ENCODE assay signal across 9 cellular contexts in the genomic region with DNA sequence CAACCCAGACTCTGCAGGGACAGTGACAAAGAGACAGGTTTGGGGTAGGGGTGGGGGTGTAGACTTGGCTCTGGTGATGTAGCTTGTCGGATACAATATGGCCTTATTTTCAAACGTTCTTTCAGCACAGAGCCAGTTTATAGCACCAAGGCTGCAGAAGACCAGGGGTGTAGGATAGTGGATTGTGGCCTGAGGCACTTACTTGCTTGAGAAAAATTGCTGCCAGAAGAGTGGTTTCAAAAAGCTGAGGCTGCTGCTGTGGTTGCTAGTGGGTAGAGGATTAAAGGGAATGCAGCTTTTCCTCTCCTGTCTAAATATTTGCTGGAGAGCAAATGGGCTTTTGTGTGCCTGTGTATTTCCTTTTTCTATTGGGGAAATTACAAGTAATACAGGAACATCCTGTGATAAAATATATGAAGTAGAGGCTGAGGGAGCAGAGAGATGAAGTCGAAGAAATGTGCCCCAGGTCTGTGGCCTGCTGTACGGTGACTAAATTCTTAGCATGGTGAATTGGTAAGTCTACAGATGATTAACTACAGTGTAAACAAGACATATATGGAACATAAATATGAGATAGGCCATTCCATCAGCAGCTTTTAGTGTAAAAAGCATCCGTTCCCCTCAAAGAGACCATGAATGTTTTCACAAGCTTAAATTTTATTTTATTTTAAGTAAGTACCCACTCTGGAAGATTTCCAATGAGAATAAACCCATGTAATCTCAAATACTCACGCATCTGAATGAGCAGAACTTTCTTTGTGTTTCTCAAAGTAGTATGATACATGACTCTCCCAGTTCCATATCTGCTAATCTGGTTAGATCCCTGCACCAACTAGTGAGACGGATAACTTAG.
A peak's percentile ranks its signal among the peaks of the same experiment; 100 is the strongest.
DNase-seq lines count a peak whose midpoint lies in the region; ATAC-seq and TF ChIP-seq lines count a peak whose summit lies in the region.
"Had no signal": no experiment of that assay in that cellular context is flagged by ENCODE, and none has a peak within 500 bp of the region (broad histone marks: within the 10 kb centered on the region; RNA-seq: fewer than 3 reads in every experiment).

No MANE protein-coding gene starts in this region.

- peaks cover 16 to 84% (median 31%) of the 10 kb centered on the region in 3 donors for H3K4me1 ChIP-seq in gastroesophageal sphincter
- peaks cover 0 to 50% (median 12%) of the 10 kb centered on the region in 5 donors for H3K4me1 ChIP-seq in subcutaneous abdominal adipose tissue (ENCODE audit: control insufficient read depth in 5 of 5, insufficient read depth in 5 of 5, low read length in 5 of 5)

- H3K27ac Mint-ChIP-seq in activated CD4-positive, alpha-beta T cell treated with anti-CD3 and anti-CD28 coated beads, Interleukin-2, amount 10 ng/mL, durations not matched to agents 7 days and 5 days = peak overlapping the region; percentile 77

- ATAC-seq in gastroesophageal sphincter = no peak
- no peak for ATAC-seq in HG02970 (IDR thresholded peaks at IDR 0.05; ENCODE audit: low FRiP score, unreplicated experiment)
- ATAC-seq in HG03439 (IDR thresholded peaks at IDR 0.05; ENCODE audit: unreplicated experiment) = no peak

- peak overlapping the region; percentile 7 to 65 (median 39) for H3K27ac ChIP-seq in gastroesophageal sphincter
- H3K27ac ChIP-seq in subcutaneous abdominal adipose tissue (ENCODE audit: low read depth, low read length) = peak overlapping the region; percentile 11

- no peak for TF ChIP-seq EP300 in gastroesophageal sphincter (IDR thresholded peaks at IDR 0.05)

- peak overlapping the region; percentile 1 for H3K4me3 Mint-ChIP-seq in activated CD4-positive, alpha-beta T cell treated with anti-CD3 and anti-CD28 coated beads, Interleukin-2, amount 10 ng/mL, durations not matched to agents 7 days and 5 days

- TF ChIP-seq POLR2A in gastroesophageal sphincter (IDR thresholded peaks at IDR 0.05) = no peak

- peak overlapping the region in 1 of 5 donors; percentile 16 for H3K9ac ChIP-seq in subcutaneous abdominal adipose tissue (ENCODE audit: low read length in 5 of 5)

- H3K27me3 Mint-ChIP-seq in activated CD4-positive, alpha-beta T cell treated with anti-CD3 and anti-CD28 coated beads, Interleukin-2, amount 10 ng/mL, durations not matched to agents 7 days and 5 days = no peaks in the 10 kb centered on the region

- H3K9me3 ChIP-seq in gastroesophageal sphincter (no peaks in the 10 kb centered on the region), subcutaneous abdominal adipose tissue (ENCODE audit: control insufficient read depth in 5 of 5, low read length in 5 of 5) (no peaks in the 10 kb centered on the region)

- H3K4me1 Mint-ChIP-seq in activated CD4-positive, alpha-beta T cell treated with anti-CD3 and anti-CD28 coated beads, Interleukin-2, amount 10 ng/mL, durations not matched to agents 7 days and 5 days = peaks cover 59% of the 10 kb centered on the region

- CTCF ChIA-PET in activated CD4-positive, alpha-beta T cell treated with anti-CD3 and anti-CD28 coated beads, Interleukin-2, amount 10 ng/mL, durations not matched to agents 7 days and 5 days (lab: Charles Lee) = interaction anchor here (0.6 to 1.9 kb wide), 4 partner anchors 10 to 172 kb away, joined by 3 to 7 read pairs (median 4); no protein-coding TSS in a partner anchor

- H3K4me3 ChIP-seq in gastroesophageal sphincter (no peak overlapping the region), subcutaneous abdominal adipose tissue (ENCODE audit: low read depth in 1 of 5, low read length in 5 of 5) (no peak overlapping the region)

- H3K36me3 ChIP-seq in gastroesophageal sphincter = peaks cover 0 to 9% of the 10 kb centered on the region in 2 donors
- H3K36me3 ChIP-seq in subcutaneous abdominal adipose tissue (ENCODE audit: control insufficient read depth in 5 of 5, insufficient read depth in 5 of 5, low read length in 5 of 5) = peaks cover 0 to 6% (median 0%) of the 10 kb centered on the region in 5 donors

- H3K27me3 ChIP-seq in gastroesophageal sphincter = no peaks in the 10 kb centered on the region
- H3K27me3 ChIP-seq in subcutaneous abdominal adipose tissue (ENCODE audit: control insufficient read depth in 5 of 5, insufficient read depth in 4 of 5, low read length in 5 of 5) = no peaks in the 10 kb centered on the region

- peaks cover 17% of the 10 kb centered on the region for H3K36me3 Mint-ChIP-seq in activated CD4-positive, alpha-beta T cell treated with anti-CD3 and anti-CD28 coated beads, Interleukin-2, amount 10 ng/mL, durations not matched to agents 7 days and 5 days (ENCODE audit: low read depth)

- no peak for TF ChIP-seq CTCF in gastroesophageal sphincter (IDR thresholded peaks at IDR 0.05)

- WGBS in gastroesophageal sphincter (ENCODE audit: low coverage in 1 of 2), 2 donors = 31 to 46% methylated on average over 6 to 7 of the region's 7 CpGs

- no peaks in the 10 kb centered on the region for H3K9me3 Mint-ChIP-seq in activated CD4-positive, alpha-beta T cell treated with anti-CD3 and anti-CD28 coated beads, Interleukin-2, amount 10 ng/mL, durations not matched to agents 7 days and 5 days

- no peak for DNase-seq in activated CD4-positive, alpha-beta T cell treated with anti-CD3 and anti-CD28 coated beads, Interleukin-2, amount 10 ng/mL, durations not matched to agents 7 days and 5 days
- DNase-seq in activated CD4-positive, alpha-beta T cell treated with anti-CD3 and anti-CD28 coated beads, Interleukin-2, amount 50 U/mL, for 1 hour = no peak
- peak; percentile 34 for DNase-seq in NCI-H748 (lab: John Stamatoyannopoulos, UW; ENCODE audit: unreplicated experiment)
- no peak for DNase-seq in NCI-H2107 treated with DMSO at 0.1 percent for 48 hours (lab: John Stamatoyannopoulos, UW; ENCODE audit: unreplicated experiment)
- DNase-seq: effector memory CD4-positive, alpha-beta T cell had no signal

- POLR2A ChIA-PET in activated CD4-positive, alpha-beta T cell treated with anti-CD3 and anti-CD28 coated beads, Interleukin-2, amount 10 ng/mL, durations not matched to agents 7 days and 5 days (lab: Charles Lee) = interaction anchor here (0.7 kb wide), 1 partner anchor 150 kb away, joined by 3 read pairs; no protein-coding TSS in a partner anchor
